10 cellular contexts compared by ENCODE assay signal in genomic region chr4:23889368-23889767, GRCh38. TPM values are rescaled to one million over a fixed set of nuclear protein-coding genes. Genes with fewer than 3 reads are reported as not detected.
DNase-seq lines count a peak whose midpoint lies in the region; ATAC-seq, FAIRE-seq and TF ChIP-seq lines count a peak whose summit lies in the region.
"Had no signal": no experiment of that assay in that cellular context is flagged by ENCODE, and none has a peak within 500 bp of the region (broad histone marks: within the 10 kb centered on the region; RNA-seq: fewer than 3 reads in every experiment).

No MANE protein-coding gene starts in this region.

- H3K27me3 ChIP-seq in adrenal gland (no peaks in the 10 kb centered on the region), keratinocyte (ENCODE audit: control insufficient read depth, extremely low read depth, insufficient read depth, low read length) (no peaks in the 10 kb centered on the region), skeletal muscle satellite cell (ENCODE audit: control insufficient read depth, insufficient read depth, low read length) (peaks cover 18% of the 10 kb centered on the region)

- ATAC-seq in GM18868 (IDR thresholded peaks at IDR 0.05; ENCODE audit: unreplicated experiment) (peak; percentile 6), HG03175 (IDR thresholded peaks at IDR 0.05; ENCODE audit: unreplicated experiment) (no peak)

- H3K4me3 ChIP-seq in adrenal gland (peak overlapping the region in 3 of 4 donors; percentile 2 to 75 (median 58)), keratinocyte (ENCODE audit: control insufficient read depth in 2 of 3, extremely low read depth in 1 of 3, insufficient read depth in 2 of 3, low read depth in 1 of 3, low read length in 3 of 3) (peak overlapping the region in 2 of 3 experiments; percentile 37 to 49), skeletal muscle satellite cell (ENCODE audit: low read length) (peak overlapping the region; percentile 72)

- H3K36me3 ChIP-seq in adrenal gland (replicated peaks in 1 of 2) (no peaks in the 10 kb centered on the region), keratinocyte (ENCODE audit: control insufficient read depth in 2 of 2, extremely low read depth in 1 of 2, insufficient read depth in 2 of 2, low read length in 2 of 2) (no peaks in the 10 kb centered on the region), skeletal muscle satellite cell (ENCODE audit: insufficient read depth, low read length) (no peaks in the 10 kb centered on the region)

- H4K20me1 ChIP-seq in keratinocyte (ENCODE audit: control insufficient read depth, extremely low read depth, insufficient read depth, low read length) = no peaks in the 10 kb centered on the region

- H3K4me1 ChIP-seq in adrenal gland (replicated peaks in 1 of 2) (peaks cover 0 to 23% of the 10 kb centered on the region in 2 donors), keratinocyte (ENCODE audit: control insufficient read depth, extremely low read depth, insufficient read depth, low read length) (peaks cover 29% of the 10 kb centered on the region), skeletal muscle satellite cell (ENCODE audit: control insufficient read depth, insufficient read depth, low read length) (peaks cover 25% of the 10 kb centered on the region)

- peak overlapping the region; percentile 65 for H3K4me2 ChIP-seq in keratinocyte (ENCODE audit: control insufficient read depth, extremely low read depth, insufficient read depth, low read depth, low read length)
- H3K4me2 ChIP-seq in skeletal muscle satellite cell (ENCODE audit: low read length) = peak overlapping the region; percentile 96

- no peak for TF ChIP-seq POLR2A in adrenal gland (IDR thresholded peaks at IDR 0.05)

- H3K27ac ChIP-seq in adrenal gland = peak overlapping the region in 4 of 5 donors; percentile 81 to 90 (median 84)
- no peak overlapping the region for H3K27ac ChIP-seq in keratinocyte (ENCODE audit: control insufficient read depth, insufficient read depth, low read length)

- intact Hi-C loops in adrenal gland (cut with DNase I) = no loop called here

- no peak for TF ChIP-seq CTCF in adrenal gland (IDR thresholded peaks at IDR 0.05)
- no peak for TF ChIP-seq CTCF in keratinocyte (optimal IDR thresholded peaks at IDR 0.05 in 1 of 3, IDR thresholded peaks at IDR 0.05 in 1 of 3, conservative IDR thresholded peaks at IDR 0.05 in 1 of 3; ENCODE audit: extremely low read depth in 1 of 3, insufficient read depth in 2 of 3, low read length in 3 of 3)

- H3K9ac ChIP-seq in keratinocyte (ENCODE audit: control insufficient read depth, extremely low read depth, insufficient read depth, low read length) (no peak overlapping the region), skeletal muscle satellite cell (ENCODE audit: low read depth, low read length) (peak overlapping the region; percentile 47)

- H3K9me1 ChIP-seq in keratinocyte (ENCODE audit: control insufficient read depth, extremely low read depth, insufficient read depth, low read length) = no peaks in the 10 kb centered on the region

- DNase-seq in adrenal gland = no peak
- no peak for DNase-seq in keratinocyte (ENCODE audit: low read depth, low spot score)
- no peak for DNase-seq in NCI-H1417 treated with DMSO at 0.1 percent for 48 hours (lab: John Stamatoyannopoulos, UW)
- no peak for DNase-seq in HT-29 (ENCODE audit: low spot score)
- no peak for DNase-seq in activated CD4-positive, CD25-positive, alpha-beta regulatory T cell treated with anti-CD3 and anti-CD28 coated beads, Interleukin-2, amount 50 U/mL, for 72 hours
- DNase-seq: GF-D8 had no signal

- FAIRE-seq in keratinocyte (lab: Jason Lieb, UNC) = peak; percentile 39

- dilution Hi-C loops in keratinocyte (cut with MboI; ENCODE audit: extremely low pct_ligation_motif_present, low sequenced_read_pairs) = no loop called here

- H2AFZ ChIP-seq in keratinocyte (ENCODE audit: control insufficient read depth, low read length) = peak overlapping the region; percentile 86

- H3K79me2 ChIP-seq in keratinocyte (ENCODE audit: control insufficient read depth, insufficient read depth, low read length) = no peaks in the 10 kb centered on the region

- WGBS in adrenal gland, 4 donors = 0 to 5% (median 1%) methylated on average over 3 of the region's 3 CpGs

- H3K9me3 ChIP-seq in adrenal gland (replicated peaks in 1 of 3) (no peaks in the 10 kb centered on the region), keratinocyte (ENCODE audit: control insufficient read depth, low read depth, low read length) (no peaks in the 10 kb centered on the region), skeletal muscle satellite cell (replicated peaks; ENCODE audit: low read length) (no peaks in the 10 kb centered on the region)

RNA-seq across cellular contexts. Expression of gene PPARGC1A, which starts 0.5 kb away (rescaled TPM):
- total RNA-seq in adrenal gland = 10 to 100 TPM in 2 of 8 donors, 1 to 10 TPM in 6; 2.8 to 14.3 (median 7.1) TPM
- polyA plus RNA-seq in adrenal gland (1 to 10 TPM; 1.6 to 3.2 (median 2.1) TPM), keratinocyte (0.08 to 0.18 TPM (median 0.14 TPM) in 3 replicates)
- polyA plus RNA-seq in keratinocyte (2011; ENCODE audit: low read depth) = 0.04 TPM
- 0.04 TPM in 2 replicates for polyA plus RNA-seq in keratinocyte (2011; cell fraction: cytosol; rRNA removed)
- polyA plus RNA-seq in keratinocyte (2011; cell fraction: nucleus; rRNA removed) = 0.03 and 0.24 TPM in 2 replicates
- polyA plus RNA-seq in keratinocyte (2012; ENCODE audit: low replicate concordance) = 0.08 and 0.18 TPM in 2 replicates
- 0.03 to 0.77 TPM in 2 of 3 replicates, not detected in the other for polyA minus RNA-seq in keratinocyte
- polyA minus RNA-seq in keratinocyte (2011; cell fraction: cytosol; rRNA and poly(A)+ RNA removed) = not detected
- 0.16 and 0.21 TPM in 2 replicates for polyA minus RNA-seq in keratinocyte (2011; cell fraction: nucleus; rRNA and poly(A)+ RNA removed)
- total RNA-seq in skeletal muscle satellite cell (2012; rRNA removed) = under 0.01 and 0.22 TPM in 2 replicates
- total RNA-seq in HT-29 (2014; rRNA removed; shearing (Covaris generic)) = 0.08 TPM in 1 of 2 replicates, not detected in the other
- total RNA-seq: activated CD4-positive, alpha-beta memory T cell treated with anti-CD3 and anti-CD28 coated beads for 36 hours had no signal
